8 cellular contexts compared by ENCODE assay signal in genomic region chr7:26500749-26501352, GRCh38.
DNase-seq lines count a peak whose midpoint lies in the region; ATAC-seq and TF ChIP-seq lines count a peak whose summit lies in the region.

No MANE protein-coding gene starts in this region.

- peaks cover 19 to 23% of the 10 kb centered on the region in 2 donors for H3K27me3 Mint-ChIP-seq in T-cell

- intact Hi-C loops in left ventricle myocardium inferior (cut with micrococcal nuclease) (loop anchor here (10.0 kb wide), 1 partner anchor 106 kb away; no protein-coding TSS in a partner anchor), Right ventricle myocardium inferior (cut with DNase I) (no loop called here), adrenal gland (cut with DNase I) (loop anchor here in 1 of 2 donors (5.0 kb wide), 1 partner anchor 124 kb away; no protein-coding TSS in a partner anchor)

- TF ChIP-seq POLR2A in adrenal gland (IDR thresholded peaks at IDR 0.05): no peak

- no peaks in the 10 kb centered on the region for H3K9me3 ChIP-seq in left ventricle myocardium inferior (replicated peaks)
- no peaks in the 10 kb centered on the region for H3K9me3 ChIP-seq in adrenal gland (replicated peaks in 1 of 3)

- no peak for ATAC-seq in Right ventricle myocardium inferior
- ATAC-seq in GM19452 (IDR thresholded peaks at IDR 0.05; ENCODE audit: unreplicated experiment): no peak
- ATAC-seq in T-cell (replicated peaks in 1 of 4): no peak

- CTCF ChIA-PET in T-cell (lab: Charles Lee): interaction anchor here (0.6 to 1.4 kb wide), 3 partner anchors 131 to 608 kb away, joined by 3 read pairs; no protein-coding TSS in a partner anchor

- POLR2A ChIA-PET in T-cell (lab: Charles Lee): interaction anchor here (0.7 kb wide), 2 partner anchors 13 to 1141 kb away, joined by 3 read pairs; no protein-coding TSS in a partner anchor

- H3K4me3 ChIP-seq in left ventricle myocardium inferior: no peak overlapping the region
- H3K4me3 ChIP-seq in adrenal gland: no peak overlapping the region

- H3K4me1 ChIP-seq in left ventricle myocardium inferior (no peaks in the 10 kb centered on the region), adrenal gland (replicated peaks in 1 of 2) (no peaks in the 10 kb centered on the region)

- DNase-seq in left ventricle myocardium inferior (no peak), Right ventricle myocardium inferior (ENCODE audit: missing footprints) (no peak), NCI-H1417 (lab: John Stamatoyannopoulos, UW) (peak in 2 of 3 experiments; percentile 48 to 75), adrenal gland (no peak), medulla oblongata (ENCODE audit: extremely low spot score) (peak; percentile 34), T-cell (no peak)
- no peak for DNase-seq in effector CD8-positive, alpha-beta T cell (lab: John Stamatoyannopoulos, UW)

- no peaks in the 10 kb centered on the region for H3K36me3 Mint-ChIP-seq in T-cell

- H3K36me3 ChIP-seq in left ventricle myocardium inferior: no peaks in the 10 kb centered on the region
- no peaks in the 10 kb centered on the region for H3K36me3 ChIP-seq in adrenal gland (replicated peaks in 1 of 2)

- no peak overlapping the region for H3K4me3 Mint-ChIP-seq in T-cell

- H3K27me3 ChIP-seq in left ventricle myocardium inferior (ENCODE audit: low read depth): peaks cover 28% of the 10 kb centered on the region
- H3K27me3 ChIP-seq in adrenal gland: no peaks in the 10 kb centered on the region

- H3K27ac Mint-ChIP-seq in T-cell: no peak overlapping the region

- 59 to 74% (median 64%) methylated on average over 6 of the region's 6 CpGs for WGBS in adrenal gland, 4 donors

- H3K9me3 Mint-ChIP-seq in T-cell: no peaks in the 10 kb centered on the region

- no peak overlapping the region for H3K27ac ChIP-seq in left ventricle myocardium inferior (replicated peaks)
- no peak overlapping the region for H3K27ac ChIP-seq in adrenal gland

- TF ChIP-seq CTCF in left ventricle myocardium inferior (IDR thresholded peaks at IDR 0.05; ENCODE audit: borderline replicate concordance) (peak; percentile 34), adrenal gland (IDR thresholded peaks at IDR 0.05) (peak; percentile 24 to 62 (median 45))

- H3K4me1 Mint-ChIP-seq in T-cell: no peaks in the 10 kb centered on the region

Comparison
In these comparisons a context has a peak if more than half of its experiments do, and no peak if none do; other contexts are left out.
1. DNase-seq: peak in NCI-H1417 (2 of 3) and medulla oblongata (single experiment); none in left ventricle myocardium inferior (single experiment), Right ventricle myocardium inferior (single experiment), adrenal gland (0 of 7), T-cell (0 of 34) and effector CD8-positive, alpha-beta T cell (single experiment).